ENCODE assay signal across 1 cellular context in the genomic region with DNA sequence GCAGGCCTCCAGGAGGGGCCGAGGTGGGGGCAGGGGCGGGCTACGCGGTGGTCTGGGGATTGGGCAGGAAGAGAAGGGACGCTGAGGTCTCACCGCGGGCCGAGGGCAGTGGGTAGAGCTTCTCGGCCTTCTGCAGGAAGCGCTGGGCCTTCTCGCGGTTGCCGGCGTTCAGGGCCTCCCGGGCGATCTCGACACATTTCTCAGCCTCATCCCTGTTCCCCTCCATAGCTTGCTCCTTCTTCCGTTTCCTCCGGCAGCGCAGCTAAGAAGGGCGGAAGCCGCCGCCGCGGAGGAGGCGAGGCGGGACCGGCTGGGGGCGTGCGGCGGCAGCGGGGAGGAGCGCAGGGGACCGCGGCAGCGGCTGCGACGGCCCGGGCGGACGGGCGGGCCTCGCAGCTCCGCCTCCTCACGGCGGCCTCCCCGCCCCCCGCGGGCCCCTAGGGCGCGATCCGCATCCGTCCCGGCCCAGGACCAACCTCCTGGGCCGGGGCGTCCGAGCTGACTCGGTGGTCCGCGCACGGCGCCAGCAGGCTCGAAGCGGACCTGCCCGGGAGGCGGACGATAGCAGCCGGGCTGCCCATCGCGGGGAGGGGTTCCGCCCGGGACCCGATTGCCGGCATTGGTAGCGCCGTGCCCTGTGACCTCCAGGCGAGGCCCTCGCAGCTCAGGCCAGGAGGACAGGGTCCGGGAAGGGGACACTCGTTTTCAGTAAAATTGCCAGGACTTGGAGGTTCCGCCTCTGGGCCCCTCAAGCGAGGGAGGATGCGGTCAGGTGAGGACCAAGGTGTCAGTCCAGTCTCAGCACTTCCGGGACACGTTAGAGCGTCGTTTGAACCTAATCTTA.
A peak's percentile ranks its signal among the peaks of the same experiment; 100 is the strongest.
TF ChIP-seq lines count a peak whose summit lies in the region.

A gene (minus strand): TSS at position 273 of the 844 bp plus-strand sequence. CDS start 47 bp downstream, at position 226.

TF ChIP-seq in H1, 55 proteins besides CTCF, POLR2A, EP300 and RAD21:
- TF ChIP-seq CHD2 (IDR thresholded peaks at IDR 0.05; ENCODE audit: low read length): peak; percentile 66
- no peak for TF ChIP-seq SIRT6 (IDR thresholded peaks at IDR 0.05; ENCODE audit: low read length)
- no peak for TF ChIP-seq BACH1 (IDR thresholded peaks at IDR 0.05; ENCODE audit: low read length)
- TF ChIP-seq TBP (IDR thresholded peaks at IDR 0.05; ENCODE audit: low read depth, low read length): no peak; the same call in 1 of the 2 replicates
- TF ChIP-seq, protein P1, sequence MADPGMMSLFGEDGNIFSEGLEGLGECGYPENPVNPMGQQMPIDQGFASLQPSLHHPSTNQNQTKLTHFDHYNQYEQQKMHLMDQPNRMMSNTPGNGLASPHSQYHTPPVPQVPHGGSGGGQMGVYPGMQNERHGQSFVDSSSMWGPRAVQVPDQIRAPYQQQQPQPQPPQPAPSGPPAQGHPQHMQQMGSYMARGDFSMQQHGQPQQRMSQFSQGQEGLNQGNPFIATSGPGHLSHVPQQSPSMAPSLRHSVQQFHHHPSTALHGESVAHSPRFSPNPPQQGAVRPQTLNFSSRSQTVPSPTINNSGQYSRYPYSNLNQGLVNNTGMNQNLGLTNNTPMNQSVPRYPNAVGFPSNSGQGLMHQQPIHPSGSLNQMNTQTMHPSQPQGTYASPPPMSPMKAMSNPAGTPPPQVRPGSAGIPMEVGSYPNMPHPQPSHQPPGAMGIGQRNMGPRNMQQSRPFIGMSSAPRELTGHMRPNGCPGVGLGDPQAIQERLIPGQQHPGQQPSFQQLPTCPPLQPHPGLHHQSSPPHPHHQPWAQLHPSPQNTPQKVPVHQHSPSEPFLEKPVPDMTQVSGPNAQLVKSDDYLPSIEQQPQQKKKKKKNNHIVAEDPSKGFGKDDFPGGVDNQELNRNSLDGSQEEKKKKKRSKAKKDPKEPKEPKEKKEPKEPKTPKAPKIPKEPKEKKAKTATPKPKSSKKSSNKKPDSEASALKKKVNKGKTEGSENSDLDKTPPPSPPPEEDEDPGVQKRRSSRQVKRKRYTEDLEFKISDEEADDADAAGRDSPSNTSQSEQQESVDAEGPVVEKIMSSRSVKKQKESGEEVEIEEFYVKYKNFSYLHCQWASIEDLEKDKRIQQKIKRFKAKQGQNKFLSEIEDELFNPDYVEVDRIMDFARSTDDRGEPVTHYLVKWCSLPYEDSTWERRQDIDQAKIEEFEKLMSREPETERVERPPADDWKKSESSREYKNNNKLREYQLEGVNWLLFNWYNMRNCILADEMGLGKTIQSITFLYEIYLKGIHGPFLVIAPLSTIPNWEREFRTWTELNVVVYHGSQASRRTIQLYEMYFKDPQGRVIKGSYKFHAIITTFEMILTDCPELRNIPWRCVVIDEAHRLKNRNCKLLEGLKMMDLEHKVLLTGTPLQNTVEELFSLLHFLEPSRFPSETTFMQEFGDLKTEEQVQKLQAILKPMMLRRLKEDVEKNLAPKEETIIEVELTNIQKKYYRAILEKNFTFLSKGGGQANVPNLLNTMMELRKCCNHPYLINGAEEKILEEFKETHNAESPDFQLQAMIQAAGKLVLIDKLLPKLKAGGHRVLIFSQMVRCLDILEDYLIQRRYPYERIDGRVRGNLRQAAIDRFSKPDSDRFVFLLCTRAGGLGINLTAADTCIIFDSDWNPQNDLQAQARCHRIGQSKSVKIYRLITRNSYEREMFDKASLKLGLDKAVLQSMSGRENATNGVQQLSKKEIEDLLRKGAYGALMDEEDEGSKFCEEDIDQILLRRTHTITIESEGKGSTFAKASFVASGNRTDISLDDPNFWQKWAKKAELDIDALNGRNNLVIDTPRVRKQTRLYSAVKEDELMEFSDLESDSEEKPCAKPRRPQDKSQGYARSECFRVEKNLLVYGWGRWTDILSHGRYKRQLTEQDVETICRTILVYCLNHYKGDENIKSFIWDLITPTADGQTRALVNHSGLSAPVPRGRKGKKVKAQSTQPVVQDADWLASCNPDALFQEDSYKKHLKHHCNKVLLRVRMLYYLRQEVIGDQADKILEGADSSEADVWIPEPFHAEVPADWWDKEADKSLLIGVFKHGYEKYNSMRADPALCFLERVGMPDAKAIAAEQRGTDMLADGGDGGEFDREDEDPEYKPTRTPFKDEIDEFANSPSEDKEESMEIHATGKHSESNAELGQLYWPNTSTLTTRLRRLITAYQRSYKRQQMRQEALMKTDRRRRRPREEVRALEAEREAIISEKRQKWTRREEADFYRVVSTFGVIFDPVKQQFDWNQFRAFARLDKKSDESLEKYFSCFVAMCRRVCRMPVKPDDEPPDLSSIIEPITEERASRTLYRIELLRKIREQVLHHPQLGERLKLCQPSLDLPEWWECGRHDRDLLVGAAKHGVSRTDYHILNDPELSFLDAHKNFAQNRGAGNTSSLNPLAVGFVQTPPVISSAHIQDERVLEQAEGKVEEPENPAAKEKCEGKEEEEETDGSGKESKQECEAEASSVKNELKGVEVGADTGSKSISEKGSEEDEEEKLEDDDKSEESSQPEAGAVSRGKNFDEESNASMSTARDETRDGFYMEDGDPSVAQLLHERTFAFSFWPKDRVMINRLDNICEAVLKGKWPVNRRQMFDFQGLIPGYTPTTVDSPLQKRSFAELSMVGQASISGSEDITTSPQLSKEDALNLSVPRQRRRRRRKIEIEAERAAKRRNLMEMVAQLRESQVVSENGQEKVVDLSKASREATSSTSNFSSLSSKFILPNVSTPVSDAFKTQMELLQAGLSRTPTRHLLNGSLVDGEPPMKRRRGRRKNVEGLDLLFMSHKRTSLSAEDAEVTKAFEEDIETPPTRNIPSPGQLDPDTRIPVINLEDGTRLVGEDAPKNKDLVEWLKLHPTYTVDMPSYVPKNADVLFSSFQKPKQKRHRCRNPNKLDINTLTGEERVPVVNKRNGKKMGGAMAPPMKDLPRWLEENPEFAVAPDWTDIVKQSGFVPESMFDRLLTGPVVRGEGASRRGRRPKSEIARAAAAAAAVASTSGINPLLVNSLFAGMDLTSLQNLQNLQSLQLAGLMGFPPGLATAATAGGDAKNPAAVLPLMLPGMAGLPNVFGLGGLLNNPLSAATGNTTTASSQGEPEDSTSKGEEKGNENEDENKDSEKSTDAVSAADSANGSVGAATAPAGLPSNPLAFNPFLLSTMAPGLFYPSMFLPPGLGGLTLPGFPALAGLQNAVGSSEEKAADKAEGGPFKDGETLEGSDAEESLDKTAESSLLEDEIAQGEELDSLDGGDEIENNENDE (IDR thresholded peaks at IDR 0.05; ENCODE audit: insufficient replicate concordance, low read length): peak; percentile 14
- peak; percentile 39; the same call in 1 of the 2 replicates for TF ChIP-seq CREB1 (IDR thresholded peaks at IDR 0.05)
- no peak for TF ChIP-seq SAP30 (IDR thresholded peaks at IDR 0.05; ENCODE audit: insufficient read depth, insufficient replicate concordance, low read length)
- TF ChIP-seq KDM4A (IDR thresholded peaks at IDR 0.05; ENCODE audit: low read depth, low read length, severe bottlenecking): peak; percentile 42
- TF ChIP-seq CBX5 (IDR thresholded peaks at IDR 0.05; ENCODE audit: low read depth, low read length): no peak
- no peak for TF ChIP-seq GTF2F1 (IDR thresholded peaks at IDR 0.05; ENCODE audit: borderline replicate concordance, low read depth, low read length)
- peak; percentile 97 for TF ChIP-seq POLR2AphosphoS5 (IDR thresholded peaks at IDR 0.05; ENCODE audit: low read depth, low read length)
- TF ChIP-seq TAF7 (optimal IDR thresholded peaks at IDR 0.05; ENCODE audit: borderline replicate concordance, low read depth, low read length): peak; percentile 67
- TF ChIP-seq TAF1 (IDR thresholded peaks at IDR 0.05; ENCODE audit: low read depth, low read length): peak; percentile 66
- TF ChIP-seq PHF8 (conservative IDR thresholded peaks at IDR 0.05; ENCODE audit: low read depth, low read length): peak; percentile 60; the same call in 1 of the 2 replicates
- no peak for TF ChIP-seq CEBPB (IDR thresholded peaks at IDR 0.05; ENCODE audit: low read depth, low read length)
- peak; percentile 71 for TF ChIP-seq ASH2L (IDR thresholded peaks at IDR 0.05; ENCODE audit: low read length)
- peak; percentile 27; the same call in 1 of the 2 replicates for TF ChIP-seq SP4 (IDR thresholded peaks at IDR 0.05; ENCODE audit: low read length)
- TF ChIP-seq, protein P2, sequence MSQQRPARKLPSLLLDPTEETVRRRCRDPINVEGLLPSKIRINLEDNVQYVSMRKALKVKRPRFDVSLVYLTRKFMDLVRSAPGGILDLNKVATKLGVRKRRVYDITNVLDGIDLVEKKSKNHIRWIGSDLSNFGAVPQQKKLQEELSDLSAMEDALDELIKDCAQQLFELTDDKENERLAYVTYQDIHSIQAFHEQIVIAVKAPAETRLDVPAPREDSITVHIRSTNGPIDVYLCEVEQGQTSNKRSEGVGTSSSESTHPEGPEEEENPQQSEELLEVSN (IDR thresholded peaks at IDR 0.05): no peak; the same call in 1 of the 2 replicates
- TF ChIP-seq, protein P3, sequence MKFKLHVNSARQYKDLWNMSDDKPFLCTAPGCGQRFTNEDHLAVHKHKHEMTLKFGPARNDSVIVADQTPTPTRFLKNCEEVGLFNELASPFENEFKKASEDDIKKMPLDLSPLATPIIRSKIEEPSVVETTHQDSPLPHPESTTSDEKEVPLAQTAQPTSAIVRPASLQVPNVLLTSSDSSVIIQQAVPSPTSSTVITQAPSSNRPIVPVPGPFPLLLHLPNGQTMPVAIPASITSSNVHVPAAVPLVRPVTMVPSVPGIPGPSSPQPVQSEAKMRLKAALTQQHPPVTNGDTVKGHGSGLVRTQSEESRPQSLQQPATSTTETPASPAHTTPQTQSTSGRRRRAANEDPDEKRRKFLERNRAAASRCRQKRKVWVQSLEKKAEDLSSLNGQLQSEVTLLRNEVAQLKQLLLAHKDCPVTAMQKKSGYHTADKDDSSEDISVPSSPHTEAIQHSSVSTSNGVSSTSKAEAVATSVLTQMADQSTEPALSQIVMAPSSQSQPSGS (IDR thresholded peaks at IDR 0.05; ENCODE audit: low read length): peak; percentile 60; the same call in 1 of the 2 replicates
- TF ChIP-seq SP2 (IDR thresholded peaks at IDR 0.05; ENCODE audit: low read length): no peak
- TF ChIP-seq CBX8 (IDR thresholded peaks at IDR 0.05; ENCODE audit: borderline replicate concordance, low read depth, low read length): no peak
- no peak for TF ChIP-seq NANOG (IDR thresholded peaks at IDR 0.05; ENCODE audit: insufficient read depth, low read depth, low read length, poor library complexity, severe bottlenecking)
- TF ChIP-seq, protein P4, sequence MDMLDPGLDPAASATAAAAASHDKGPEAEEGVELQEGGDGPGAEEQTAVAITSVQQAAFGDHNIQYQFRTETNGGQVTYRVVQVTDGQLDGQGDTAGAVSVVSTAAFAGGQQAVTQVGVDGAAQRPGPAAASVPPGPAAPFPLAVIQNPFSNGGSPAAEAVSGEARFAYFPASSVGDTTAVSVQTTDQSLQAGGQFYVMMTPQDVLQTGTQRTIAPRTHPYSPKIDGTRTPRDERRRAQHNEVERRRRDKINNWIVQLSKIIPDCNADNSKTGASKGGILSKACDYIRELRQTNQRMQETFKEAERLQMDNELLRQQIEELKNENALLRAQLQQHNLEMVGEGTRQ (IDR thresholded peaks at IDR 0.05; ENCODE audit: low read length): no peak; the same call in 1 of the 2 replicates
- TF ChIP-seq, protein P5, sequence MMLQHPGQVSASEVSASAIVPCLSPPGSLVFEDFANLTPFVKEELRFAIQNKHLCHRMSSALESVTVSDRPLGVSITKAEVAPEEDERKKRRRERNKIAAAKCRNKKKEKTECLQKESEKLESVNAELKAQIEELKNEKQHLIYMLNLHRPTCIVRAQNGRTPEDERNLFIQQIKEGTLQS (IDR thresholded peaks at IDR 0.05; ENCODE audit: insufficient read depth, low read depth, low read length): no peak
- TF ChIP-seq NRF1 (IDR thresholded peaks at IDR 0.05; ENCODE audit: low read depth, low read length): 0 out of 2 replicates have a peak, but pooled peaks have one; percentile 13
- TF ChIP-seq SIN3A (conservative IDR thresholded peaks at IDR 0.05 in 1 of 2, IDR thresholded peaks at IDR 0.05 in 1 of 2; ENCODE audit: low read depth in 1 of 2, low read length in 2 of 2): peak; percentile 21 to 34; a peak in 1 of 4 replicates
- TF ChIP-seq HDAC2 (IDR thresholded peaks at IDR 0.05; ENCODE audit: borderline replicate concordance in 1 of 2, low read depth in 2 of 2, low read length in 2 of 2): no peak
- no peak for TF ChIP-seq TEAD4 (IDR thresholded peaks at IDR 0.05; ENCODE audit: low read depth, low read length)
- TF ChIP-seq, protein P6, sequence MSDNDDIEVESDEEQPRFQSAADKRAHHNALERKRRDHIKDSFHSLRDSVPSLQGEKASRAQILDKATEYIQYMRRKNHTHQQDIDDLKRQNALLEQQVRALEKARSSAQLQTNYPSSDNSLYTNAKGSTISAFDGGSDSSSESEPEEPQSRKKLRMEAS (IDR thresholded peaks at IDR 0.05): peak; percentile 54; the same call in 1 of the 2 replicates
- no peak for TF ChIP-seq SUZ12 (IDR thresholded peaks at IDR 0.05; ENCODE audit: low read length)
